In the genomic region with DNA sequence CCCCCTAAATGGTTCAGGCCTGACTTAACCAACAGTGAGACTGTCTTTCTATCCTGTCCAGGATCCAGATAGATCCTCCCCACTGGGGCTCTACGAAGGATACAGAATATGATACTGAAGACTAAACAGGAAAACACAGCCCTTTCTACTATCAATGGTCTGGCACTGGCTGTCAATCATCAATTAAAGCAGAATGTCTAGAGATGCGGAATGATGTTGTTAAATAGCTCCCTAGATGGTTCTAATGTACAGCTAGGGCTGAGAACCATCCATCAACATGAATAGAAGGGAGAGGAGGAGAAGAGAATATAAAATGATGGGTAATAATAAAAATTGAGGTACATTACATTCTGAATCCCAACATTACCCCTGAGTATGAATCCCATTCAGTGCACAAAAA, we compare ENCODE assay signal across 23 cellular contexts.
"Had no signal": no experiment of that assay in that cellular context is flagged by ENCODE, and none has a peak within 500 bp of the region (broad histone marks: within the 10 kb centered on the region; RNA-seq: fewer than 3 reads in every experiment).

No MANE protein-coding gene starts in this region.

- H3K4me1 ChIP-seq: esophagus squamous epithelium, gastrocnemius medialis, heart right ventricle, left lung, lower lobe of right lung had no signal

- H3K36me3 ChIP-seq: esophagus squamous epithelium, gastrocnemius medialis, heart right ventricle, left lung, lower lobe of right lung had no signal

- H3K4me3 Mint-ChIP-seq: immature natural killer cell, mesothelial cell of epicardium had no signal

- H3K27ac ChIP-seq: coronary artery, dorsolateral prefrontal cortex, epithelial cell of prostate, esophagus squamous epithelium, gastrocnemius medialis, heart right ventricle, left lung, lower lobe of right lung had no signal

- H3K4me1 Mint-ChIP-seq: immature natural killer cell had no signal

- H3K9me3 Mint-ChIP-seq: immature natural killer cell, mesothelial cell of epicardium had no signal

- H3K36me3 Mint-ChIP-seq: immature natural killer cell, mesothelial cell of epicardium had no signal

- H3K27ac Mint-ChIP-seq: immature natural killer cell, mesothelial cell of epicardium had no signal

- H3K9me3 ChIP-seq: esophagus squamous epithelium, gastrocnemius medialis, heart right ventricle, left lung, lower lobe of right lung, mucosa of descending colon had no signal

- H3K27me3 ChIP-seq: dorsolateral prefrontal cortex, esophagus squamous epithelium, gastrocnemius medialis, heart right ventricle, left lung had no signal

- H3K4me3 ChIP-seq: coronary artery, dorsolateral prefrontal cortex, esophagus squamous epithelium, gastrocnemius medialis, heart right ventricle, left lung, lower lobe of right lung, mucosa of descending colon had no signal

- DNase-seq: dermis blood vessel endothelial cell; dorsolateral prefrontal cortex; effector CD4-positive, alpha-beta T cell; effector memory CD4-positive, alpha-beta T cell; erythroblast; esophagus squamous epithelium; foreskin fibroblast; foreskin melanocyte; gastrocnemius medialis; glutamatergic neuron; head of caudate nucleus; heart right ventricle; hypothalamus; immature natural killer cell; left cardiac atrium; left lung; left ventricle myocardium superior; lower lobe of right lung; mesenchymal stem cell; mucosa of descending colon had no signal
